In genomic region chr1:247114351-247115140, GRCh38 we compare ENCODE assay signal across 16 cellular contexts.
DNase-seq lines count a peak whose midpoint lies in the region; ATAC-seq and TF ChIP-seq lines count a peak whose summit lies in the region.
"Had no signal": no experiment of that assay in that cellular context is flagged by ENCODE, and none has a peak within 500 bp of the region (broad histone marks: within the 10 kb centered on the region; RNA-seq: fewer than 3 reads in every experiment).

No MANE protein-coding gene starts in this region.

- no peak for TF ChIP-seq CTCF in nephron (IDR thresholded peaks at IDR 0.05; ENCODE audit: unreplicated experiment in 3 of 3)

- no peak overlapping the region for H3K4me3 Mint-ChIP-seq in T-helper 2 cell treated with Interferon-gamma antibody and Interleukin-4, amounts not matched to agents 5 μg/mL and 100 μg/mL, for 36 hours
- peak overlapping the region in 2 of 3 experiments; percentile 83 to 86 for H3K4me3 Mint-ChIP-seq in nephron
- H3K4me3 Mint-ChIP-seq in stimulated activated naive CD8-positive, alpha-beta T cell treated with anti-CD3 and anti-CD28 coated beads, Interleukin-15, amount 100 ng/mL, for 72 hours, result no peak overlapping the region

- peaks cover 4% of the 10 kb centered on the region for H3K9me3 Mint-ChIP-seq in T-helper 2 cell treated with Interferon-gamma antibody and Interleukin-4, amounts not matched to agents 5 μg/mL and 100 μg/mL, for 36 hours
- peaks cover 2% of the 10 kb centered on the region for H3K9me3 Mint-ChIP-seq in nephron
- H3K9me3 Mint-ChIP-seq in stimulated activated naive CD8-positive, alpha-beta T cell treated with anti-CD3 and anti-CD28 coated beads, Interleukin-15, amount 100 ng/mL, for 72 hours, result no peaks in the 10 kb centered on the region

- peaks cover 1% of the 10 kb centered on the region for H3K36me3 Mint-ChIP-seq in T-helper 2 cell treated with Interferon-gamma antibody and Interleukin-4, amounts not matched to agents 5 μg/mL and 100 μg/mL, for 36 hours (ENCODE audit: low read depth)
- peaks cover 7% of the 10 kb centered on the region for H3K36me3 Mint-ChIP-seq in nephron (ENCODE audit: low read depth)

- DNase-seq in T-helper 2 cell treated with Interferon-gamma antibody and Interleukin-4, amounts not matched to agents 5 μg/mL and 100 μg/mL, for 36 hours (ENCODE audit: low spot score), result no peak
- DNase-seq in T-helper 2 cell (no peak), NCI-H69 (lab: John Stamatoyannopoulos, UW) (peak; percentile 13), cortex of kidney (lab: John Stamatoyannopoulos, UW) (no peak)
- no peak for DNase-seq in stimulated activated naive CD8-positive, alpha-beta T cell treated with anti-CD3 and anti-CD28 coated beads, Interleukin-15, amount 100 ng/mL, for 72 hours
- DNase-seq: GF-D8, GOT3, NCI-H1436 treated with DMSO at 0.1 percent for 48 hours, NCI-H2107, Right ventricle myocardium superior had no signal

- H3K27ac Mint-ChIP-seq in T-helper 2 cell treated with Interferon-gamma antibody and Interleukin-4, amounts not matched to agents 5 μg/mL and 100 μg/mL, for 36 hours, result peak overlapping the region; percentile 56
- H3K27ac Mint-ChIP-seq in nephron, result no peak overlapping the region
- H3K27ac Mint-ChIP-seq in stimulated activated naive CD8-positive, alpha-beta T cell treated with anti-CD3 and anti-CD28 coated beads, Interleukin-15, amount 100 ng/mL, for 72 hours, result no peak overlapping the region
- H3K27ac Mint-ChIP-seq: CD14-positive monocyte had no signal

- peaks cover 30% of the 10 kb centered on the region for H3K27me3 Mint-ChIP-seq in T-helper 2 cell treated with Interferon-gamma antibody and Interleukin-4, amounts not matched to agents 5 μg/mL and 100 μg/mL, for 36 hours (ENCODE audit: low read depth)
- H3K27me3 Mint-ChIP-seq in nephron (ENCODE audit: low read depth), result peaks cover 3% of the 10 kb centered on the region
- peaks cover 43% of the 10 kb centered on the region for H3K27me3 Mint-ChIP-seq in stimulated activated naive CD8-positive, alpha-beta T cell treated with anti-CD3 and anti-CD28 coated beads, Interleukin-15, amount 100 ng/mL, for 72 hours

- ATAC-seq in stimulated activated naive CD8-positive, alpha-beta T cell treated with anti-CD3 and anti-CD28 coated beads, Interleukin-15, amount 100 ng/mL, for 72 hours, result peak; percentile 31
- no peak for ATAC-seq in HG02571 (IDR thresholded peaks at IDR 0.05; ENCODE audit: unreplicated experiment)
- ATAC-seq: A549, K562, Panc1 had no signal

- peaks cover 8% of the 10 kb centered on the region for H3K4me1 Mint-ChIP-seq in T-helper 2 cell treated with Interferon-gamma antibody and Interleukin-4, amounts not matched to agents 5 μg/mL and 100 μg/mL, for 36 hours (ENCODE audit: low read depth)
- H3K4me1 Mint-ChIP-seq in nephron, result peaks cover 10% of the 10 kb centered on the region
- peaks cover 7% of the 10 kb centered on the region for H3K4me1 Mint-ChIP-seq in stimulated activated naive CD8-positive, alpha-beta T cell treated with anti-CD3 and anti-CD28 coated beads, Interleukin-15, amount 100 ng/mL, for 72 hours

Comparison
In these comparisons a context has a peak if more than half of its experiments do, and no peak if none do; other contexts are left out.
1. H3K4me3 Mint-ChIP-seq: peak in nephron (2 of 3); none in T-helper 2 cell treated with Interferon-gamma antibody and Interleukin-4, amounts not matched to agents 5 μg/mL and 100 μg/mL, for 36 hours (single experiment) and stimulated activated naive CD8-positive, alpha-beta T cell treated with anti-CD3 and anti-CD28 coated beads, Interleukin-15, amount 100 ng/mL, for 72 hours (0 of 2).